ENCODE assay signal across 8 cellular contexts in genomic region chr1:107277022-107277421, GRCh38.
DNase-seq lines count a peak whose midpoint lies in the region; ATAC-seq and TF ChIP-seq lines count a peak whose summit lies in the region.

No MANE protein-coding gene starts in this region.

- H2BK120ac ChIP-seq in neuronal stem cell (ENCODE audit: low read depth, low read length) = no peak overlapping the region

- H4K91ac ChIP-seq in neuronal stem cell (ENCODE audit: low read depth, low read length, poor library complexity) = no peak overlapping the region

- no peak overlapping the region for H2BK5ac ChIP-seq in neuronal stem cell (ENCODE audit: low read length)

- H4K8ac ChIP-seq in neuronal stem cell (ENCODE audit: low read depth, low read length) = no peak overlapping the region

- H3K36me3 ChIP-seq in OCI-LY3 (replicated peaks; ENCODE audit: low read depth, low read length) (no peaks in the 10 kb centered on the region), neuronal stem cell (replicated peaks in 1 of 2; ENCODE audit: control insufficient read depth in 2 of 2, insufficient read depth in 2 of 2, low read length in 2 of 2) (no peaks in the 10 kb centered on the region)

- H3K27ac ChIP-seq in OCI-LY3 (ENCODE audit: low read length) (no peak overlapping the region), neuronal stem cell (replicated peaks; ENCODE audit: low read length) (no peak overlapping the region)

- H2AK5ac ChIP-seq in neuronal stem cell (ENCODE audit: low read depth, low read length) = no peak overlapping the region

- H3K23ac ChIP-seq in neuronal stem cell (ENCODE audit: low read depth, low read length, poor library complexity) = no peak overlapping the region

- peaks cover 4% of the 10 kb centered on the region; the same call in 1 of the 2 replicates for H3K79me2 ChIP-seq in OCI-LY3 (ENCODE audit: low read length)

- no peaks in the 10 kb centered on the region for H3K27me3 ChIP-seq in OCI-LY3 (ENCODE audit: low read depth, low read length)
- H3K27me3 ChIP-seq in neuronal stem cell (ENCODE audit: control insufficient read depth in 3 of 3, insufficient read depth in 3 of 3, low read depth in 1 of 3, low read length in 3 of 3) = no peaks in the 10 kb centered on the region

- H3K14ac ChIP-seq in neuronal stem cell (ENCODE audit: low read length) = no peak overlapping the region

- H2AFZ ChIP-seq in OCI-LY3 (ENCODE audit: low read depth, low read length) = no peak overlapping the region
- peak overlapping the region; percentile 39 for H2AFZ ChIP-seq in neuronal stem cell (ENCODE audit: low read length)

- no peak overlapping the region for H3K4ac ChIP-seq in neuronal stem cell (ENCODE audit: low read length)

- H2BK12ac ChIP-seq in neuronal stem cell (ENCODE audit: low read length) = no peak overlapping the region

- H3K4me3 ChIP-seq in OCI-LY3 (ENCODE audit: low read length) (no peak overlapping the region), epithelial cell of proximal tubule (ENCODE audit: low read depth, low read length) (no peak overlapping the region), neuronal stem cell (ENCODE audit: low read length in 2 of 2) (no peak overlapping the region)

- H3K9ac ChIP-seq in OCI-LY3 (ENCODE audit: low read length) = no peak overlapping the region; the same call in 1 of the 2 replicates
- no peak overlapping the region for H3K9ac ChIP-seq in neuronal stem cell (ENCODE audit: low read depth, low read length, poor library complexity)

- H4K20me1 ChIP-seq in OCI-LY3 (ENCODE audit: insufficient read depth, low read length) = peaks cover 33% of the 10 kb centered on the region; the same call in 1 of the 2 replicates

- H3K18ac ChIP-seq in neuronal stem cell (ENCODE audit: low read length) = no peak overlapping the region

- POLR2A ChIA-PET in HEK293T (lab: Yijun Ruan, JAX) = no interaction called here

- peak overlapping the region; percentile 36 for H3K4me2 ChIP-seq in OCI-LY3 (ENCODE audit: low read length)
- no peak overlapping the region for H3K4me2 ChIP-seq in neuronal stem cell (ENCODE audit: insufficient read depth, low read length, poor library complexity, severe bottlenecking)

- CTCF ChIA-PET in HEK293T (lab: Yijun Ruan, JAX) = interaction anchor here (0.6 to 1.4 kb wide), 8 partner anchors 8 to 473 kb away, joined by 3 to 6 read pairs (median 3); no protein-coding TSS in a partner anchor

- ATAC-seq in GM21423 (IDR thresholded peaks at IDR 0.05; ENCODE audit: unreplicated experiment) = no peak
- ATAC-seq in HG02759 (IDR thresholded peaks at IDR 0.05; ENCODE audit: unreplicated experiment) = no peak

- no peaks in the 10 kb centered on the region for H3K79me1 ChIP-seq in neuronal stem cell (ENCODE audit: low read depth, low read length)

- no CpG with 5 or more reads among the region's 4 CpGs for WGBS in neuronal stem cell (ENCODE audit: extremely low coverage in 2 of 2, insufficient read length in 2 of 2, insufficient replicate concordance in 1 of 2), 2 donors

- H3K4me1 ChIP-seq in OCI-LY3 (ENCODE audit: low read length) (peaks cover 12% of the 10 kb centered on the region), neuronal stem cell (ENCODE audit: control insufficient read depth in 2 of 2, insufficient read depth in 1 of 2, low read depth in 1 of 2, low read length in 2 of 2) (peaks cover 0 to 2% of the 10 kb centered on the region in 2 donors)

- H3K9me3 ChIP-seq in OCI-LY3 (ENCODE audit: insufficient read depth, low read length) (no peaks in the 10 kb centered on the region), neuronal stem cell (replicated peaks in 1 of 2; ENCODE audit: control insufficient read depth in 2 of 2, insufficient read depth in 1 of 2, low read depth in 1 of 2, low read length in 2 of 2) (no peaks in the 10 kb centered on the region)

- peak; percentile 60 for TF ChIP-seq CTCF in OCI-LY3 (IDR thresholded peaks at IDR 0.05; ENCODE audit: low read depth, low read length)
- TF ChIP-seq CTCF in epithelial cell of proximal tubule (conservative IDR thresholded peaks at IDR 0.05; ENCODE audit: low read depth, low read length) = peak; percentile 82

- peak; percentile 8 for DNase-seq in COR-L47 (lab: John Stamatoyannopoulos, UW)
- peak; percentile 69 for DNase-seq in HEK293T (ENCODE audit: extremely low spot score)
- DNase-seq in epithelial cell of proximal tubule (ENCODE audit: low read depth) = peak; percentile 22
- DNase-seq in neuronal stem cell (ENCODE audit: low spot score) = peak; percentile 37
- DNase-seq in activated CD8-positive, alpha-beta memory T cell treated with anti-CD3 and anti-CD28 coated beads, Interleukin-2, amount 50 U/mL, for 48 hours = no peak

- no peak overlapping the region for H2BK15ac ChIP-seq in neuronal stem cell (ENCODE audit: low read length)

TF ChIP-seq in HEK293T, 16 proteins besides CTCF, POLR2A, EP300 and RAD21:
- no peak for TF ChIP-seq SP1 (IDR thresholded peaks at IDR 0.05)
- no peak for TF ChIP-seq SUZ12 (IDR thresholded peaks at IDR 0.05)
- no peak for TF ChIP-seq L3MBTL2 (conservative IDR thresholded peaks at IDR 0.05)
- no peak for TF ChIP-seq FOXM1 (IDR thresholded peaks at IDR 0.05; ENCODE audit: borderline replicate concordance)
- TF ChIP-seq NFRKB (IDR thresholded peaks at IDR 0.05) = no peak
- TF ChIP-seq FOXK2 (IDR thresholded peaks at IDR 0.05) = no peak
- TF ChIP-seq PKNOX1 (IDR thresholded peaks at IDR 0.05) = no peak
- no peak for TF ChIP-seq ELF4 (IDR thresholded peaks at IDR 0.05)
- no peak for TF ChIP-seq FOXA1 (IDR thresholded peaks at IDR 0.05)
- TF ChIP-seq CTBP1 (IDR thresholded peaks at IDR 0.05; ENCODE audit: borderline replicate concordance) = no peak
